14 cellular contexts compared by ENCODE assay signal in the genomic region with DNA sequence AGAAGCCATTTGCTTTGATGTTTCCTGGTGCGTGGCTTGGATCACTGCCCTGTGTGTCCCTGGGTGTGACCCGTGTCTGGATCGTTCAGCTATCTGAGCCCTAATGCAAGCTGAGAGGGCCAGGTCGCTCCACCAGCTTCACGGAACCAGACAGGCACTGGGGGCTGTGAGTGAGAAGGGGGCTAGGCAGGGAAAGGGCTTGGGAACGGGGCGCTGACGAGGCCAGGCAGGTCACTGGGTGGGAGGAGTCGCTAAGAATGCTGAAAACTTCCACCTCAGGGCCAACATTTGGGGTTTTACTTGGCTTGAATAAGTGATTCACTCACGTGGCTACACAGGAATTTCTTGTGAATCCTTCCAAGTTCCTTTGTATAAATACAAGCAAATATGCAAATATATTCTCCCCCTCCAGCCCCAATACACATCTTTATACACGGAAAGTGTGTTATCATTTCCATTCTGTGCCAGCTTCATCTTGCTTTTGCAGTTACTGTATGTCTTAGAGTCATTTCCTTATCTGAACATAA. TPM values are rescaled to one million over a fixed set of nuclear protein-coding genes. Genes with fewer than 3 reads are reported as not detected.
A peak's percentile ranks its signal among the peaks of the same experiment; 100 is the strongest.
DNase-seq lines count a peak whose midpoint lies in the region; ATAC-seq, FAIRE-seq and TF ChIP-seq lines count a peak whose summit lies in the region.
"Had no signal": no experiment of that assay in that cellular context is flagged by ENCODE, and none has a peak within 500 bp of the region (broad histone marks: within the 10 kb centered on the region; RNA-seq: fewer than 3 reads in every experiment).

No MANE protein-coding gene starts in this region.

- no peaks in the 10 kb centered on the region for H3K27me3 ChIP-seq in heart left ventricle
- no peaks in the 10 kb centered on the region for H3K27me3 ChIP-seq in SJCRH30
- H3K27me3 ChIP-seq: neural progenitor cell had no signal

- H3K4me1 ChIP-seq in heart left ventricle (peaks cover 0 to 13% (median 0%) of the 10 kb centered on the region in 12 donors), SJCRH30 (no peaks in the 10 kb centered on the region)
- H3K4me1 ChIP-seq: neural progenitor cell had no signal

- H3K27ac ChIP-seq in heart left ventricle (peak overlapping the region in 1 of 12 donors; percentile 27), SJCRH30 (no peak overlapping the region)
- H3K27ac ChIP-seq: neural progenitor cell had no signal

- 38 to 49% (median 39%) methylated on average over 11 of the region's 11 CpGs for WGBS in heart left ventricle, 4 donors

- H3K4me3 ChIP-seq in heart left ventricle (no peak overlapping the region), SJCRH30 (no peak overlapping the region)
- H3K4me3 ChIP-seq: neural progenitor cell had no signal

- FAIRE-seq in RCC 7860 (lab: Jason Lieb, UNC), result no peak
- FAIRE-seq: H54 had no signal

- no peak for TF ChIP-seq CTCF in heart left ventricle (IDR thresholded peaks at IDR 0.05)

- no peak for DNase-seq in left cardiac atrium
- DNase-seq in heart left ventricle, result no peak
- DNase-seq in amniotic epithelial cell (ENCODE audit: low read depth), result peak; percentile 10
- DNase-seq in hepatic stellate cell (ENCODE audit: low spot score), result peak; percentile 50
- DNase-seq in nucleus accumbens (lab: John Stamatoyannopoulos, UW), result no peak
- no peak for DNase-seq in RCC 7860 (ENCODE audit: low spot score)
- no peak for DNase-seq in SJCRH30
- DNase-seq: activated CD8-positive, alpha-beta T cell treated with anti-CD3 and anti-CD28 coated beads for 36 hours; activated naive CD8-positive, alpha-beta T cell treated with anti-CD3 and anti-CD28 coated beads, Interleukin-2, amount 10 ng/mL, durations not matched to agents 7 days and 5 days; islet precursor cell; NCI-H510A treated with DMSO at 0.1 percent for 48 hours had no signal

- peak; percentile 22 to 24 for ATAC-seq in left cardiac atrium
- no peak for ATAC-seq in heart left ventricle
- ATAC-seq in HG03571 (IDR thresholded peaks at IDR 0.05; ENCODE audit: unreplicated experiment), result no peak
- ATAC-seq: activated CD8-positive, alpha-beta T cell treated with anti-CD3 and anti-CD28 coated beads for 36 hours had no signal

- H3K36me3 ChIP-seq in heart left ventricle, result peaks cover 0 to 33% (median 25%) of the 10 kb centered on the region in 9 donors
- 0 out of 2 replicates have a peak, but pooled peaks cover 4% of the 10 kb centered on the region for H3K36me3 ChIP-seq in SJCRH30
- H3K36me3 ChIP-seq: neural progenitor cell had no signal

- intact Hi-C loops in left cardiac atrium (cut with DNase I) (no loop called here), heart left ventricle (cut with DNase I) (loop anchor here in 1 of 10 donors (10.0 kb wide), 1 partner anchor 199 kb away; no protein-coding TSS in a partner anchor)

- TF ChIP-seq POLR2A in heart left ventricle (IDR thresholded peaks at IDR 0.05), result no peak

- no peaks in the 10 kb centered on the region for H3K9me3 ChIP-seq in heart left ventricle
- H3K9me3 ChIP-seq in SJCRH30 (replicated peaks), result no peaks in the 10 kb centered on the region

RNA-seq across cellular contexts. Expression of gene MMP17, which starts 24.1 kb away (rescaled TPM):
- total RNA-seq in left cardiac atrium, result 1 to 10 TPM; 1.7 to 2.4 TPM
- total RNA-seq in heart left ventricle, result 1 to 10 TPM in 6 of 9 donors, under 1 TPM in 3; 0.28 to 2.1 (median 1.2) TPM
- polyA plus RNA-seq in heart left ventricle, result 1 to 10 TPM; 1.5 to 2.0 TPM
- total RNA-seq in SJCRH30 (2014; rRNA removed; shearing (Covaris generic)), result 0.68 and 2.3 TPM in 2 replicates

Comparison
In these comparisons a context has a peak if more than half of its experiments do, and no peak if none do; other contexts are left out.
1. ATAC-seq: peak in left cardiac atrium (2 of 2); none in heart left ventricle (0 of 4) and HG03571 (single experiment).
2. DNase-seq: peak in amniotic epithelial cell (single experiment) and hepatic stellate cell (single experiment); none in left cardiac atrium (single experiment), heart left ventricle (0 of 5), nucleus accumbens (0 of 56), RCC 7860 (single experiment) and SJCRH30 (0 of 2).